ENCODE assay signal across 12 cellular contexts in genomic region chr3:37909067-37909911, GRCh38. TPM values are rescaled to one million over a fixed set of nuclear protein-coding genes. Genes with fewer than 3 reads are reported as not detected.
DNase-seq lines count a peak whose midpoint lies in the region; ATAC-seq and TF ChIP-seq lines count a peak whose summit lies in the region.
"Had no signal": no experiment of that assay in that cellular context is flagged by ENCODE, and none has a peak within 500 bp of the region (broad histone marks: within the 10 kb centered on the region; RNA-seq: fewer than 3 reads in every experiment).

No MANE protein-coding gene starts in this region.

- no peak overlapping the region for H3K4ac ChIP-seq in mesendoderm (ENCODE audit: low read depth, low read length)

- H2BK120ac ChIP-seq in mesendoderm (ENCODE audit: low read depth, low read length): no peak overlapping the region

- no peaks in the 10 kb centered on the region for H3K9me3 ChIP-seq in OCI-LY1 (ENCODE audit: low read length)
- H3K9me3 ChIP-seq in neural progenitor cell (ENCODE audit: low read depth): no peaks in the 10 kb centered on the region

- peaks cover 83% of the 10 kb centered on the region for H3K4me1 ChIP-seq in OCI-LY1 (ENCODE audit: insufficient read depth, low read length, severe bottlenecking)
- H3K4me1 ChIP-seq in mesendoderm (ENCODE audit: control insufficient read depth, low read depth, low read length): peaks cover 6% of the 10 kb centered on the region
- peaks cover 38% of the 10 kb centered on the region for H3K4me1 ChIP-seq in neural progenitor cell

- H3K79me1 ChIP-seq in mesendoderm (ENCODE audit: low read length): peaks cover 2% of the 10 kb centered on the region

- no peaks in the 10 kb centered on the region for H3K27me3 ChIP-seq in OCI-LY1 (ENCODE audit: insufficient read depth, low read length)
- no peaks in the 10 kb centered on the region for H3K27me3 ChIP-seq in mesendoderm (ENCODE audit: insufficient read depth, low read length, poor library complexity)
- no peaks in the 10 kb centered on the region for H3K27me3 ChIP-seq in neural progenitor cell

- ATAC-seq in GM18867 (IDR thresholded peaks at IDR 0.05; ENCODE audit: unreplicated experiment): no peak
- no peak for ATAC-seq in activated naive CD8-positive, alpha-beta T cell treated with anti-CD3 and anti-CD28 coated beads, Interleukin-2, amount 50 U/mL, for 24 hours
- ATAC-seq: stimulated activated memory B cell treated with anti-CD40 and anti-IgM and Interleukin-4, amounts not matched to agents 10 μg/mL and 1 μg/mL and 100 μg/mL, for 72 hours had no signal

- H3F3A ChIP-seq in OCI-LY1 (ENCODE audit: insufficient read depth, low read length) (peaks cover 5% of the 10 kb centered on the region; the same call in 1 of the 2 replicates), neural progenitor cell (ENCODE audit: low read depth) (peaks cover 4% of the 10 kb centered on the region)

- no peak overlapping the region for H4K8ac ChIP-seq in mesendoderm (ENCODE audit: low read depth, low read length)

- H3K27ac ChIP-seq in OCI-LY1 (ENCODE audit: low read depth, low read length, poor library complexity, severe bottlenecking) (peak overlapping the region; percentile 98), mesendoderm (ENCODE audit: low read depth, low read length) (no peak overlapping the region), neural progenitor cell (no peak overlapping the region)

- H2AK5ac ChIP-seq in mesendoderm (ENCODE audit: low read length): no peak overlapping the region

- H3K36me3 Mint-ChIP-seq in dendritic cell treated with granulocyte-macrophage colony-stimulating factor and Interleukin-4, amounts not matched to agents 40 ng/mL and 50 ng/mL, for 4 days (ENCODE audit: low read depth): no peaks in the 10 kb centered on the region
- peaks cover 17% of the 10 kb centered on the region for H3K36me3 Mint-ChIP-seq in neural progenitor cell
- no peaks in the 10 kb centered on the region for H3K36me3 Mint-ChIP-seq in activated naive CD8-positive, alpha-beta T cell treated with anti-CD3 and anti-CD28 coated beads, Interleukin-2, amount 50 U/mL, for 24 hours (ENCODE audit: low read depth)
- H3K36me3 Mint-ChIP-seq: stimulated activated memory B cell treated with anti-CD40 and anti-IgM and Interleukin-4, amounts not matched to agents 10 μg/mL and 1 μg/mL and 100 μg/mL, for 72 hours had no signal

- no peaks in the 10 kb centered on the region for H3K9me3 Mint-ChIP-seq in dendritic cell treated with granulocyte-macrophage colony-stimulating factor and Interleukin-4, amounts not matched to agents 40 ng/mL and 50 ng/mL, for 4 days
- peaks cover 12% of the 10 kb centered on the region for H3K9me3 Mint-ChIP-seq in neural progenitor cell
- no peaks in the 10 kb centered on the region for H3K9me3 Mint-ChIP-seq in activated naive CD8-positive, alpha-beta T cell treated with anti-CD3 and anti-CD28 coated beads, Interleukin-2, amount 50 U/mL, for 24 hours
- H3K9me3 Mint-ChIP-seq: stimulated activated memory B cell treated with anti-CD40 and anti-IgM and Interleukin-4, amounts not matched to agents 10 μg/mL and 1 μg/mL and 100 μg/mL, for 72 hours had no signal

- H3K4me3 ChIP-seq in OCI-LY1 (ENCODE audit: low read depth, low read length, poor library complexity, severe bottlenecking) (no peak overlapping the region), mesendoderm (ENCODE audit: low read length) (no peak overlapping the region), neural progenitor cell (no peak overlapping the region)

- no peaks in the 10 kb centered on the region for H4K20me1 ChIP-seq in OCI-LY1 (ENCODE audit: insufficient read depth, low read length)
- peaks cover 44% of the 10 kb centered on the region for H4K20me1 ChIP-seq in neural progenitor cell (ENCODE audit: low read depth)

- no CpG with 5 or more reads among the region's 5 CpGs for WGBS in mesendoderm (ENCODE audit: extremely low coverage, insufficient coverage, low lambda C conversion rate)

- H3K23ac ChIP-seq in mesendoderm (ENCODE audit: low read length): no peak overlapping the region

- H2BK15ac ChIP-seq in mesendoderm (replicated peaks; ENCODE audit: low read depth): no peak overlapping the region

- H3K9me2 ChIP-seq in OCI-LY1 (ENCODE audit: low read depth, low read length): no peaks in the 10 kb centered on the region

- peak overlapping the region; percentile 59; the same call in 1 of the 2 replicates for H3K4me2 ChIP-seq in OCI-LY1 (ENCODE audit: low read length)
- no peak overlapping the region for H3K4me2 ChIP-seq in mesendoderm (ENCODE audit: low read length)
- H3K4me2 ChIP-seq in neural progenitor cell: no peak overlapping the region

- H2BK5ac ChIP-seq in mesendoderm (ENCODE audit: low read length): no peak overlapping the region

- H3K79me2 ChIP-seq in OCI-LY1 (ENCODE audit: insufficient read depth, low read length) (no peaks in the 10 kb centered on the region), mesendoderm (ENCODE audit: control insufficient read depth, insufficient read depth, low read length) (no peaks in the 10 kb centered on the region), neural progenitor cell (ENCODE audit: low read depth) (no peaks in the 10 kb centered on the region)

- no peaks in the 10 kb centered on the region for H3K27me3 Mint-ChIP-seq in dendritic cell treated with granulocyte-macrophage colony-stimulating factor and Interleukin-4, amounts not matched to agents 40 ng/mL and 50 ng/mL, for 4 days
- H3K27me3 Mint-ChIP-seq in neural progenitor cell (ENCODE audit: insufficient read depth, low read depth): peaks cover 2% of the 10 kb centered on the region
- peaks cover 3% of the 10 kb centered on the region for H3K27me3 Mint-ChIP-seq in activated naive CD8-positive, alpha-beta T cell treated with anti-CD3 and anti-CD28 coated beads, Interleukin-2, amount 50 U/mL, for 24 hours

- H3K9ac ChIP-seq in OCI-LY1 (ENCODE audit: low read length): peak overlapping the region; percentile 8; the same call in 1 of the 2 replicates
- H3K9ac ChIP-seq in mesendoderm (ENCODE audit: low read length): no peak overlapping the region
- no peak overlapping the region for H3K9ac ChIP-seq in neural progenitor cell

- H3K36me3 ChIP-seq in OCI-LY1 (ENCODE audit: insufficient read depth, low read length): no peaks in the 10 kb centered on the region
- no peaks in the 10 kb centered on the region for H3K36me3 ChIP-seq in mesendoderm (ENCODE audit: control insufficient read depth, insufficient read depth, low read length)
- H3K36me3 ChIP-seq in neural progenitor cell: no peaks in the 10 kb centered on the region

- no peak overlapping the region for H4K5ac ChIP-seq in mesendoderm (ENCODE audit: low read length)

- H3K56ac ChIP-seq in mesendoderm (ENCODE audit: low read length): no peak overlapping the region

- TF ChIP-seq CTCF in OCI-LY1 (IDR thresholded peaks at IDR 0.05; ENCODE audit: low read length): no peak
- TF ChIP-seq CTCF in neural progenitor cell (IDR thresholded peaks at IDR 0.05): no peak

- DNase-seq in Daoy (ENCODE audit: low read depth): peak; percentile 8
- peak; percentile 54 for DNase-seq in mesendoderm
- DNase-seq in HuH-7 (ENCODE audit: low spot score): no peak
- no peak for DNase-seq in neural progenitor cell (ENCODE audit: low spot score)
- DNase-seq in activated naive CD8-positive, alpha-beta T cell treated with anti-CD3 and anti-CD28 coated beads, Interleukin-2, amount 50 U/mL, for 24 hours: no peak
- DNase-seq: NCI-H1417 treated with DMSO at 0.1 percent for 48 hours, NCI-H774, T-helper 1 cell had no signal

- no peak overlapping the region for H3K18ac ChIP-seq in mesendoderm (ENCODE audit: low read length)

- H3K4me3 Mint-ChIP-seq in dendritic cell treated with granulocyte-macrophage colony-stimulating factor and Interleukin-4, amounts not matched to agents 40 ng/mL and 50 ng/mL, for 4 days: no peak overlapping the region
- H3K4me3 Mint-ChIP-seq in neural progenitor cell: no peak overlapping the region
- H3K4me3 Mint-ChIP-seq in activated naive CD8-positive, alpha-beta T cell treated with anti-CD3 and anti-CD28 coated beads, Interleukin-2, amount 50 U/mL, for 24 hours: no peak overlapping the region
- H3K4me3 Mint-ChIP-seq: stimulated activated memory B cell treated with anti-CD40 and anti-IgM and Interleukin-4, amounts not matched to agents 10 μg/mL and 1 μg/mL and 100 μg/mL, for 72 hours had no signal

- peaks cover 75% of the 10 kb centered on the region for H3K4me1 Mint-ChIP-seq in dendritic cell treated with granulocyte-macrophage colony-stimulating factor and Interleukin-4, amounts not matched to agents 40 ng/mL and 50 ng/mL, for 4 days (ENCODE audit: low read depth)
- H3K4me1 Mint-ChIP-seq in neural progenitor cell: peaks cover 52% of the 10 kb centered on the region
- peaks cover 30% of the 10 kb centered on the region for H3K4me1 Mint-ChIP-seq in activated naive CD8-positive, alpha-beta T cell treated with anti-CD3 and anti-CD28 coated beads, Interleukin-2, amount 50 U/mL, for 24 hours

- intact Hi-C loops in dendritic cell treated with granulocyte-macrophage colony-stimulating factor and Interleukin-4, amounts not matched to agents 40 ng/mL and 50 ng/mL, for 4 days (cut with micrococcal nuclease): no loop called here

- no peak overlapping the region for H2AFZ ChIP-seq in OCI-LY1 (ENCODE audit: low read length)
- no peak overlapping the region for H2AFZ ChIP-seq in neural progenitor cell (replicated peaks)

- H3K27ac Mint-ChIP-seq in dendritic cell treated with granulocyte-macrophage colony-stimulating factor and Interleukin-4, amounts not matched to agents 40 ng/mL and 50 ng/mL, for 4 days: peak overlapping the region; percentile 50
- no peak overlapping the region for H3K27ac Mint-ChIP-seq in neural progenitor cell
- H3K27ac Mint-ChIP-seq in activated naive CD8-positive, alpha-beta T cell treated with anti-CD3 and anti-CD28 coated beads, Interleukin-2, amount 50 U/mL, for 24 hours: no peak overlapping the region
- H3K27ac Mint-ChIP-seq: stimulated activated memory B cell treated with anti-CD40 and anti-IgM and Interleukin-4, amounts not matched to agents 10 μg/mL and 1 μg/mL and 100 μg/mL, for 72 hours had no signal

RNA-seq across cellular contexts. Expression of gene CTDSPL, which starts 47.6 kb away (rescaled TPM):
- total RNA-seq in Daoy (2014; rRNA removed; shearing (Covaris generic)): 6.1 and 7.3 TPM in 2 replicates
- polyA plus RNA-seq in mesendoderm (2013, experiment 1 of 2): 7.6 TPM
- 8.1 TPM for polyA plus RNA-seq in mesendoderm (2013, experiment 2 of 2)
- total RNA-seq in neural progenitor cell (ENCODE audit: low replicate concordance): 36.9 and 43.0 TPM in 2 replicates

Comparison
In these comparisons a context has a peak if more than half of its experiments do, and no peak if none do; other contexts are left out.
1. DNase-seq: peak in Daoy (single experiment) and mesendoderm (single experiment); none in HuH-7 (single experiment), neural progenitor cell (single experiment) and activated naive CD8-positive, alpha-beta T cell treated with anti-CD3 and anti-CD28 coated beads, Interleukin-2, amount 50 U/mL, for 24 hours (single experiment).